ENCODE assay signal across 8 cellular contexts in the genomic region with DNA sequence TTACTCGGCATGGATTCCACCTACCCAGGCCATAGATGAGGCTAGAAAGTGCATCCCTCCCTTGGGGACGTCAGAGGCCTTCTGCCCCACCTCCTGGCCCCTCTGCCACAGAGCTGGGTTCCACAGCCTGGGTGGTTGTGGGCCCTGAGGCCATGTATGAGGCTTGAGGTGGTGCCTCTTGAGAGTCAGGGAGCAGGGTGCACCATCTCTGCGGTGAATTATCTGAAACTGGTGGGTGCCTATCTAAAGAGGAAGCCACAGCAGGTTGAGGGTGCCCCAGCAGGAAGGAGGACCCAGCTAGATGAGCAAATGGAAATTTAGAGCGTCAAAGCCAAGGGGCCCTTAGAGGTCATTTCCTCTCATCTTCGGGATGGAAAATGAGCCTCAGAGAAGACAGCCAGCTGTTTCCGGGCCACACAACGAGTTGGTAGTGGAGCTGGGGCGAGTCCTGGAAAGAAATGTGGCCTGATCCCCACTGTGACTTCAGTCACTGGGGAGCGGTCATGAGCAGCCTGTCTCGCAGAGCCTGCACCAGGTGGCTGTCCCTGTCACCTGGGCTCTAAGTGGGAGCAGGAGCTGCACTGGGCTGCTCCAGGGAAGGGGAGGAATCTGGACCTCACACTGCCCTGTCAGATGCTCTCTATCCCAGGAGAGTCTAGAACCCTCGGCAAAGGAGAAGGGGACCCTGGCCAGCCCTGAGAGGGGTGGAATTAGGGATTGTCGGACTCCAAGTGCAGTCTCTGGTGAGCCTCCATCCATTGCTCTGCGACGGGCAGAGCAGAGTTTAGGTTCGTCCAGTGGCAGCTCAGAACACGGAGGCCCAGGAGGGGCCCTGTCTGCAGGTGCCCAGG. TPM values are rescaled to one million over a fixed set of nuclear protein-coding genes. Genes with fewer than 3 reads are reported as not detected.
A peak's percentile ranks its signal among the peaks of the same experiment; 100 is the strongest.
DNase-seq lines count a peak whose midpoint lies in the region; ATAC-seq and TF ChIP-seq lines count a peak whose summit lies in the region.

No MANE protein-coding gene starts in this region.

- WGBS in lung, 2 donors: 46 to 56% methylated on average over 16 of the region's 16 CpGs
- WGBS in thyroid gland, 2 donors: 63 to 77% methylated on average over 12 to 16 of the region's 16 CpGs

- H3K27me3 Mint-ChIP-seq in activated naive CD4-positive, alpha-beta T cell treated with anti-CD3 and anti-CD28 coated beads for 36 hours (ENCODE audit: low read depth): no peaks in the 10 kb centered on the region

- H3K4me3 ChIP-seq in lung (no peak overlapping the region), thyroid gland (replicated peaks in 1 of 3) (no peak overlapping the region)

- ATAC-seq in HG02798 (IDR thresholded peaks at IDR 0.05; ENCODE audit: poor library complexity, unreplicated experiment) (peak; percentile 49), lung (ENCODE audit: insufficient read depth, low FRiP score) (peak; percentile 14)

- intact Hi-C loops in activated naive CD4-positive, alpha-beta T cell treated with anti-CD3 and anti-CD28 coated beads for 36 hours (cut with micrococcal nuclease): loop anchor here (1.0 to 5.0 kb wide), 10 partner anchors 8 to 727 kb away; a partner anchor contains a TSS
- intact Hi-C loops in thyroid gland (cut with DNase I): no loop called here

- peak overlapping the region; percentile 99 for H3K27ac Mint-ChIP-seq in activated naive CD4-positive, alpha-beta T cell treated with anti-CD3 and anti-CD28 coated beads for 36 hours

- peaks cover 94% of the 10 kb centered on the region for H3K4me1 Mint-ChIP-seq in activated naive CD4-positive, alpha-beta T cell treated with anti-CD3 and anti-CD28 coated beads for 36 hours (ENCODE audit: low read depth)

- no peaks in the 10 kb centered on the region for H3K9me3 Mint-ChIP-seq in activated naive CD4-positive, alpha-beta T cell treated with anti-CD3 and anti-CD28 coated beads for 36 hours

- no peak for TF ChIP-seq CTCF in GM13976 (IDR thresholded peaks at IDR 0.05; ENCODE audit: borderline replicate concordance, control extremely low read depth, extremely low read depth, insufficient read depth, missing control alignments)
- TF ChIP-seq CTCF in lung (IDR thresholded peaks at IDR 0.05; ENCODE audit: control extremely low read depth, extremely low read depth): no peak
- no peak for TF ChIP-seq CTCF in thyroid gland (IDR thresholded peaks at IDR 0.05)

- H3K4me1 ChIP-seq in lung (ENCODE audit: control insufficient read depth in 2 of 2, insufficient read depth in 2 of 2, low read length in 2 of 2): peaks cover 0 to 36% of the 10 kb centered on the region in 2 donors
- peaks cover 17 to 49% of the 10 kb centered on the region in 2 donors for H3K4me1 ChIP-seq in thyroid gland

- peak; percentile 32 for TF ChIP-seq POLR2A in Raji (IDR thresholded peaks at IDR 0.05; ENCODE audit: insufficient read depth, low read depth, low read length)
- TF ChIP-seq POLR2A in thyroid gland (IDR thresholded peaks at IDR 0.05): no peak

- H3K36me3 ChIP-seq in lung (ENCODE audit: control insufficient read depth in 2 of 2, insufficient read depth in 2 of 2, low read length in 2 of 2) (peaks cover 0 to 3% of the 10 kb centered on the region in 2 donors), thyroid gland (no peaks in the 10 kb centered on the region)

- H3K27ac ChIP-seq in lung (ENCODE audit: low read depth in 1 of 2, low read length in 1 of 2) (peak overlapping the region in 1 of 2 donors; percentile 89), thyroid gland (peak overlapping the region in 1 of 3 donors; percentile 50)

- DNase-seq in GM13976 (ENCODE audit: low spot score): peak; percentile 87
- DNase-seq in activated naive CD4-positive, alpha-beta T cell treated with anti-CD3 and anti-CD28 coated beads for 36 hours: peak; percentile 93
- DNase-seq in lung (ENCODE audit: low spot score): no peak
- peak; percentile 70 to 79 for DNase-seq in stimulated activated CD8-positive, alpha-beta memory T cell treated with anti-CD3 and anti-CD28 coated beads, Interleukin-7, amount 100 ng/mL, for 4 hours (ENCODE audit: low read depth in 2 of 2)
- no peak for DNase-seq in thyroid gland
- no peak for DNase-seq in ACHN

- no peaks in the 10 kb centered on the region for H3K27me3 ChIP-seq in lung (ENCODE audit: control insufficient read depth, insufficient read depth)
- H3K27me3 ChIP-seq in thyroid gland: no peaks in the 10 kb centered on the region

- in situ Hi-C loops in GM13976 (cut with MboI; ENCODE audit: low sequenced_read_pairs, unreplicated experiment) (no loop called here), ACHN (cut with HindIII; ENCODE audit: low pct_ligation_motif_present, low pct_unique_long_range_greater_than_20kb, low sequenced_read_pairs) (no loop called here)

- peaks cover 31% of the 10 kb centered on the region for H3K36me3 Mint-ChIP-seq in activated naive CD4-positive, alpha-beta T cell treated with anti-CD3 and anti-CD28 coated beads for 36 hours (ENCODE audit: low read depth)

- H3K9me3 ChIP-seq in lung (ENCODE audit: control insufficient read depth in 2 of 2, insufficient read depth in 1 of 2, low read length in 1 of 2) (no peaks in the 10 kb centered on the region), thyroid gland (no peaks in the 10 kb centered on the region)

- CTCF ChIA-PET in activated naive CD4-positive, alpha-beta T cell treated with anti-CD3 and anti-CD28 coated beads for 36 hours (lab: Charles Lee): interaction anchor here (0.8 to 2.5 kb wide), 5 partner anchors 8 to 87 kb away, joined by 3 to 14 read pairs (median 5); no protein-coding TSS in a partner anchor

- peak overlapping the region; percentile 58 for H3K4me3 Mint-ChIP-seq in activated naive CD4-positive, alpha-beta T cell treated with anti-CD3 and anti-CD28 coated beads for 36 hours

RNA-seq across cellular contexts. Expression of a gene that starts 7.3 kb away (rescaled TPM):
- total RNA-seq in activated naive CD4-positive, alpha-beta T cell treated with anti-CD3 and anti-CD28 coated beads for 36 hours: 10 to 100 TPM; 37.6 to 38.0 TPM
- 10 to 100 TPM in 1 of 2 donors, 1 to 10 TPM in 1; 10.0 to 35.6 TPM for total RNA-seq in lung
- polyA plus RNA-seq in lung: 10 to 100 TPM in 1 of 2 donors, 1 to 10 TPM in 1; 5.5 to 54.9 TPM
- 1 to 10 TPM; 1.4 to 3.0 (median 2.5) TPM for total RNA-seq in thyroid gland

Comparison
In these comparisons a context has a peak if more than half of its experiments do, and no peak if none do; other contexts are left out.
1. DNase-seq: peak in GM13976 (single experiment), activated naive CD4-positive, alpha-beta T cell treated with anti-CD3 and anti-CD28 coated beads for 36 hours (single experiment) and stimulated activated CD8-positive, alpha-beta memory T cell treated with anti-CD3 and anti-CD28 coated beads, Interleukin-7, amount 100 ng/mL, for 4 hours (2 of 2); none in lung (single experiment), thyroid gland (0 of 2) and ACHN (single experiment).